Comparison of ENCODE assay signal across 8 cellular contexts in genomic region chr12:68746572-68747180, GRCh38. TPM values are rescaled to one million over a fixed set of nuclear protein-coding genes. Genes with fewer than 3 reads are reported as not detected.
A peak's percentile ranks its signal among the peaks of the same experiment; 100 is the strongest.
DNase-seq lines count a peak whose midpoint lies in the region; ATAC-seq lines count a peak whose summit lies in the region.

No MANE protein-coding gene starts in this region.

- H3K9ac ChIP-seq in muscle layer of colon (ENCODE audit: low read length) (peak overlapping the region; percentile 79), subcutaneous abdominal adipose tissue (ENCODE audit: low read length in 5 of 5) (peak overlapping the region; percentile 59 to 92 (median 78))

- ATAC-seq in GM19023 (IDR thresholded peaks at IDR 0.05; ENCODE audit: unreplicated experiment) (peak; percentile 44), HG03159 (IDR thresholded peaks at IDR 0.05; ENCODE audit: unreplicated experiment) (peak; percentile 28)
- peak; percentile 23 to 24 for ATAC-seq in activated T-cell treated with anti-CD3 and anti-CD28 coated beads, Interleukin-2, amount 50 U/mL, for 4 hours

- DNase-seq in Ammon's horn (ENCODE audit: low spot score) = peak; percentile 65
- DNase-seq in NCI-H774 (lab: John Stamatoyannopoulos, UW) = peak; percentile 12
- DNase-seq in activated T-cell treated with anti-CD3 and anti-CD28 coated beads, Interleukin-2, amount 50 U/mL, for 4 hours = peak; percentile 14
- peak; percentile 62 for DNase-seq in fibroblast of gingiva (ENCODE audit: low read depth)

- H3K27me3 ChIP-seq in muscle layer of colon (ENCODE audit: control insufficient read depth in 1 of 2, insufficient read depth in 2 of 2, low read length in 2 of 2) = no peaks in the 10 kb centered on the region
- peaks cover 0 to 3% (median 0%) of the 10 kb centered on the region in 5 donors for H3K27me3 ChIP-seq in subcutaneous abdominal adipose tissue (ENCODE audit: control insufficient read depth in 5 of 5, insufficient read depth in 4 of 5, low read length in 5 of 5)

- peak overlapping the region; percentile 96 for H3K4me3 Mint-ChIP-seq in activated T-cell treated with anti-CD3 and anti-CD28 coated beads, Interleukin-2, amount 50 U/mL, for 4 hours

- H3K27ac ChIP-seq in muscle layer of colon (ENCODE audit: low read depth, low read length) (peak overlapping the region; percentile 70), subcutaneous abdominal adipose tissue (ENCODE audit: low read depth, low read length) (peak overlapping the region; percentile 80)

- H3K4me1 ChIP-seq in muscle layer of colon (ENCODE audit: insufficient read depth, low read length) = peaks cover 14% of the 10 kb centered on the region
- peaks cover 3 to 25% (median 22%) of the 10 kb centered on the region in 5 donors for H3K4me1 ChIP-seq in subcutaneous abdominal adipose tissue (ENCODE audit: control insufficient read depth in 5 of 5, insufficient read depth in 5 of 5, low read length in 5 of 5)

- H3K4me3 ChIP-seq in muscle layer of colon (ENCODE audit: low read depth in 1 of 2, low read length in 2 of 2) (peak overlapping the region; percentile 84 to 98), subcutaneous abdominal adipose tissue (ENCODE audit: low read depth in 1 of 5, low read length in 5 of 5) (peak overlapping the region; percentile 82 to 98 (median 95))

- H3K9me3 ChIP-seq in muscle layer of colon (ENCODE audit: low read length) = no peaks in the 10 kb centered on the region
- H3K9me3 ChIP-seq in subcutaneous abdominal adipose tissue (ENCODE audit: control insufficient read depth in 5 of 5, low read length in 5 of 5) = no peaks in the 10 kb centered on the region

- H3K36me3 ChIP-seq in muscle layer of colon (ENCODE audit: insufficient read depth, low read length) = peaks cover 7% of the 10 kb centered on the region
- H3K36me3 ChIP-seq in subcutaneous abdominal adipose tissue (ENCODE audit: control insufficient read depth in 5 of 5, insufficient read depth in 5 of 5, low read length in 5 of 5) = peaks cover 2 to 11% (median 8%) of the 10 kb centered on the region in 5 donors

- H3K9me3 Mint-ChIP-seq in activated T-cell treated with anti-CD3 and anti-CD28 coated beads, Interleukin-2, amount 50 U/mL, for 4 hours = no peaks in the 10 kb centered on the region

- H3K36me3 Mint-ChIP-seq in activated T-cell treated with anti-CD3 and anti-CD28 coated beads, Interleukin-2, amount 50 U/mL, for 4 hours (ENCODE audit: insufficient read depth) = no peaks in the 10 kb centered on the region

- no peaks in the 10 kb centered on the region for H3K27me3 Mint-ChIP-seq in activated T-cell treated with anti-CD3 and anti-CD28 coated beads, Interleukin-2, amount 50 U/mL, for 4 hours (ENCODE audit: low read depth)

- H3K4me1 Mint-ChIP-seq in activated T-cell treated with anti-CD3 and anti-CD28 coated beads, Interleukin-2, amount 50 U/mL, for 4 hours (ENCODE audit: low read depth) = peaks cover 36% of the 10 kb centered on the region

RNA-seq across cellular contexts. Expression of gene SLC35E3, which starts 0.7 kb away (rescaled TPM):
- total RNA-seq in activated T-cell treated with anti-CD3 and anti-CD28 coated beads, Interleukin-2, amount 50 U/mL, for 4 hours = 1 to 10 TPM; 3.5 to 5.2 (median 4.5) TPM

RNA-seq across cellular contexts. Expression of gene NUP107, which starts 59.9 kb away (rescaled TPM):
- total RNA-seq in activated T-cell treated with anti-CD3 and anti-CD28 coated beads, Interleukin-2, amount 50 U/mL, for 4 hours = 100 to 1,000 TPM in 2 of 3 donors, 10 to 100 TPM in 1; 97.2 to 127 (median 121) TPM

Comparison
In these comparisons a context has a peak if more than half of its experiments do, and no peak if none do; other contexts are left out.
1. Peak in every context shown above with its lines: DNase-seq, ATAC-seq, H3K4me3 ChIP-seq and H3K27ac ChIP-seq.
2. DNase-seq: peak in every context shown above with its lines; median percentile 65 in Ammon's horn; 62 in fibroblast of gingiva; 14 in activated T-cell treated with anti-CD3 and anti-CD28 coated beads, Interleukin-2, amount 50 U/mL, for 4 hours; 12 in NCI-H774.